ENCODE assay signal across 8 cellular contexts in genomic region chr19:44576843-44577565, GRCh38. TPM values are rescaled to one million over a fixed set of nuclear protein-coding genes. Genes with fewer than 3 reads are reported as not detected.
DNase-seq lines count a peak whose midpoint lies in the region; ATAC-seq and TF ChIP-seq lines count a peak whose summit lies in the region.

No MANE protein-coding gene starts in this region.

- CTCF ChIA-PET in Calu3 (lab: Charles Lee) = interaction anchor here (0.6 to 1.7 kb wide), 26 partner anchors 9 to 1141 kb away, joined by 3 to 29 read pairs (median 5); partner anchors contain the start of genes CBLC and PVR

- no peak overlapping the region for H3K4me3 ChIP-seq in Jurkat, Clone E6-1 (ENCODE audit: low read length)

- H3K36me3 Mint-ChIP-seq in Calu3 (ENCODE audit: insufficient read depth, unreplicated experiment) = no peaks in the 10 kb centered on the region
- H3K36me3 Mint-ChIP-seq in stimulated activated naive B cell treated with anti-CD40 and anti-IgM and Interleukin-4, amounts not matched to agents 10 μg/mL and 1 μg/mL and 100 μg/mL, for 72 hours = no peaks in the 10 kb centered on the region

- intact Hi-C loops in Calu3 (cut with micrococcal nuclease; ENCODE audit: unreplicated experiment) = loop anchor here (1.0 kb wide), 1 partner anchor 80 kb away; no protein-coding TSS in a partner anchor

- peak; percentile 51 to 54 for ATAC-seq in stimulated activated naive B cell treated with anti-CD40 and anti-IgM and Interleukin-4, amounts not matched to agents 10 μg/mL and 1 μg/mL and 100 μg/mL, for 72 hours (replicated peaks)
- ATAC-seq in activated CD4-positive, CD25-positive, alpha-beta regulatory T cell treated with anti-CD3 and anti-CD28 coated beads, Interleukin-2, amount 50 U/mL, for 24 hours = no peak

- H3K4me3 Mint-ChIP-seq in Calu3 (ENCODE audit: low read depth, unreplicated experiment) = no peak overlapping the region
- H3K4me3 Mint-ChIP-seq in stimulated activated naive B cell treated with anti-CD40 and anti-IgM and Interleukin-4, amounts not matched to agents 10 μg/mL and 1 μg/mL and 100 μg/mL, for 72 hours = no peak overlapping the region

- H3K4me1 Mint-ChIP-seq in Calu3 (ENCODE audit: low read depth, unreplicated experiment) = peaks cover 43% of the 10 kb centered on the region
- H3K4me1 Mint-ChIP-seq in stimulated activated naive B cell treated with anti-CD40 and anti-IgM and Interleukin-4, amounts not matched to agents 10 μg/mL and 1 μg/mL and 100 μg/mL, for 72 hours = no peaks in the 10 kb centered on the region

- no peaks in the 10 kb centered on the region for H3K27me3 Mint-ChIP-seq in Calu3 (ENCODE audit: unreplicated experiment)
- no peaks in the 10 kb centered on the region for H3K27me3 Mint-ChIP-seq in stimulated activated naive B cell treated with anti-CD40 and anti-IgM and Interleukin-4, amounts not matched to agents 10 μg/mL and 1 μg/mL and 100 μg/mL, for 72 hours

- H3K9me3 Mint-ChIP-seq in Calu3 (ENCODE audit: low read depth, unreplicated experiment) = no peaks in the 10 kb centered on the region
- no peaks in the 10 kb centered on the region for H3K9me3 Mint-ChIP-seq in stimulated activated naive B cell treated with anti-CD40 and anti-IgM and Interleukin-4, amounts not matched to agents 10 μg/mL and 1 μg/mL and 100 μg/mL, for 72 hours

- BruUV-seq in Calu3 (replicated peaks; lab: Mats Ljungman, UMichigan) = no TSS peak

- peak; percentile 94 for TF ChIP-seq CTCF in Calu3 (IDR thresholded peaks at IDR 0.05; ENCODE audit: unreplicated experiment)

- H3K27ac Mint-ChIP-seq in Calu3 (ENCODE audit: unreplicated experiment) = no peak overlapping the region
- no peak overlapping the region for H3K27ac Mint-ChIP-seq in stimulated activated naive B cell treated with anti-CD40 and anti-IgM and Interleukin-4, amounts not matched to agents 10 μg/mL and 1 μg/mL and 100 μg/mL, for 72 hours

- DNase-seq in Calu3 (peak; percentile 78), SW480 (ENCODE audit: low spot score) (peak; percentile 86), germinal center (ENCODE audit: low spot score) (peak; percentile 11), NCI-H2227 (lab: John Stamatoyannopoulos, UW; ENCODE audit: unreplicated experiment) (no peak), NCI-H187 (lab: John Stamatoyannopoulos, UW) (no peak)
- DNase-seq in Jurkat, Clone E6-1 (ENCODE audit: low read depth, low spot score) = peak; percentile 34
- DNase-seq in stimulated activated naive B cell treated with anti-CD40 and anti-IgM and Interleukin-4, amounts not matched to agents 10 μg/mL and 1 μg/mL and 100 μg/mL, for 72 hours = no peak

RNA-seq across cellular contexts. Expression of gene IGSF23, which starts 36.4 kb away (rescaled TPM):
- total RNA-seq in Calu3 (2022) = not detected in 2 replicates
- polyA plus RNA-seq in Jurkat, Clone E6-1 (2012; ENCODE audit: insufficient read depth, insufficient read length) = not detected

RNA-seq across cellular contexts. Expression of gene CEACAM20, which starts 47.5 kb away (rescaled TPM):
- 0.17 and 0.28 TPM in 2 replicates for total RNA-seq in Calu3 (2022)
- not detected for polyA plus RNA-seq in Jurkat, Clone E6-1 (2012; ENCODE audit: insufficient read depth, insufficient read length)

Comparison
In these comparisons a context has a peak if more than half of its experiments do, and no peak if none do; other contexts are left out.
1. DNase-seq: peak in Calu3 (single experiment), Jurkat, Clone E6-1 (single experiment), SW480 (single experiment) and germinal center (single experiment); none in stimulated activated naive B cell treated with anti-CD40 and anti-IgM and Interleukin-4, amounts not matched to agents 10 μg/mL and 1 μg/mL and 100 μg/mL, for 72 hours (single experiment), NCI-H2227 (single experiment) and NCI-H187 (0 of 2).
2. ATAC-seq: peak in stimulated activated naive B cell treated with anti-CD40 and anti-IgM and Interleukin-4, amounts not matched to agents 10 μg/mL and 1 μg/mL and 100 μg/mL, for 72 hours (2 of 2); none in activated CD4-positive, CD25-positive, alpha-beta regulatory T cell treated with anti-CD3 and anti-CD28 coated beads, Interleukin-2, amount 50 U/mL, for 24 hours (0 of 2).